1 cellular context compared by ENCODE assay signal in genomic region chr9:131031642-131032005, GRCh38.
TF ChIP-seq lines count a peak whose summit lies in the region.

No MANE protein-coding gene starts in this region.

TF ChIP-seq in H1, 55 proteins besides CTCF, POLR2A, EP300 and RAD21:
- TF ChIP-seq SIN3A (conservative IDR thresholded peaks at IDR 0.05 in 1 of 2, IDR thresholded peaks at IDR 0.05 in 1 of 2; ENCODE audit: low read depth in 1 of 2, low read length in 2 of 2) (no peak), JUN (IDR thresholded peaks at IDR 0.05; ENCODE audit: low read depth, low read length) (no peak), CTBP2 (IDR thresholded peaks at IDR 0.05; ENCODE audit: borderline replicate concordance, insufficient read depth, insufficient read length, low read length) (no peak)
